In the genomic region with DNA sequence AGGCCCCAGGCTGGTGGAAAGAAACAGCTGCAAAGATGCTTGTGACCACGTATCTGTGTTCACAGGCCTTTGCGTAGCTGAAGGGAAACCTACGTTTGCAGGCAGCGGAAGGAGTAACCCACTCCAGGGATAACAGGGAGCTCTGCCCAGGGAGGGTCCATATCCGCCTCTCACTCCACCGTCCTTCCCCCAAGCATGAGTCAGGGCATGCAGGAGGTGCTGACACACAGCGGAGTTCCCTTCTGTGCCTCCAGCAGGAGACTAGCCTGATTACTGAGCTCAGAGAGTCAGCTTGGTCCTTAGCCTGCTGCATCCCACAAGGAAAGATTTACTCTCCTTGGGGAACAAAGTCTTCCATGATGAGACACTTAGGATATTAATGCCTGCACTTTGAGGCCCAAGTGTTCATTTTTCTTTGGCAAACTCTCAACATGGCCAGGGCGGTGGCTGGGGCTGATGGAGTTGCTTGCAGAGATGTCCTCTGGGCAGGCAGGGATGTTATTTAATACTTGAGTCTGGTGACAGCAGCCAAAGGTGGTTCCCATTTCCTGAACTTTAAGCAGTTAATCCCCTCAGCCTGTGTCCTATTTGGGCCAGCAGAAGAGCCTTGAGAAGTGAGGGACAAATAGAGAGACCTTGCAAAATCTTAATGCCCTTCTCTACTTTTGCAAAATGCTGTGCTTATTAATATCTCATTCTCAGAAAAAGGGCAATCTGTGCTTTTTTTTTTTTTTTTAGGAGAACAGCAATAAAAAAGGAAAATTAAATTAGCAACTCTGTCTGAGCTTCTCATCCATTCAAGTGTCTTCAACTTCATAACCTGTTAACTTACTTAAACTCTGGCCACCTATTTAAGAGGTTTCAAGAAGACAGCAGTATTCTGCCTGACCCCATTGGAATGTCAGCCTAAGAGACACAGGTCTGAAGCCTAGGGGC, we compare ENCODE assay signal across 14 cellular contexts.
DNase-seq lines count a peak whose midpoint lies in the region; ATAC-seq and TF ChIP-seq lines count a peak whose summit lies in the region.
"Had no signal": no experiment of that assay in that cellular context is flagged by ENCODE, and none has a peak within 500 bp of the region (broad histone marks: within the 10 kb centered on the region; RNA-seq: fewer than 3 reads in every experiment).

No MANE protein-coding gene starts in this region.

- H3K4me1 ChIP-seq in psoas muscle: peaks cover 40% of the 10 kb centered on the region
- H3K4me1 ChIP-seq: SJSA1 had no signal

- intact Hi-C loops in psoas muscle (cut with DNase I) (no loop called here), left colon (cut with DNase I, micrococcal nuclease) (no loop called here)

- 25 to 54% (median 33%) methylated on average over 8 of the region's 8 CpGs for WGBS in psoas muscle, 3 donors

- H3K9me3 ChIP-seq in psoas muscle: no peaks in the 10 kb centered on the region

- H3K4me3 ChIP-seq in fibroblast of mammary gland (ENCODE audit: control insufficient read depth, low read depth, low read length) (no peak overlapping the region), psoas muscle (no peak overlapping the region)
- H3K4me3 ChIP-seq: SJSA1 had no signal

- no peaks in the 10 kb centered on the region for H3K27me3 ChIP-seq in psoas muscle (ENCODE audit: insufficient read depth in 3 of 3, low read length in 2 of 3)

- ATAC-seq in psoas muscle (peak; percentile 73 to 88 (median 86)), left colon (no peak), GM19035 (IDR thresholded peaks at IDR 0.05; ENCODE audit: unreplicated experiment) (no peak)
- ATAC-seq: activated CD8-positive, alpha-beta memory T cell treated with anti-CD3 and anti-CD28 coated beads, Interleukin-2, amount 10 ng/mL, durations not matched to agents 7 days and 5 days; CD8-positive, alpha-beta T cell; naive thymus-derived CD4-positive, alpha-beta T cell had no signal

- H3K27ac ChIP-seq in psoas muscle: peak overlapping the region; percentile 78
- H3K27ac ChIP-seq: SJSA1 had no signal

- TF ChIP-seq CTCF in fibroblast of mammary gland (conservative IDR thresholded peaks at IDR 0.05; ENCODE audit: control insufficient read depth, insufficient read depth, low read depth, low read length) (no peak), psoas muscle (IDR thresholded peaks at IDR 0.05) (no peak)

- DNase-seq in GM04504 (ENCODE audit: low read depth): peak; percentile 14
- DNase-seq in RPMI7951 (ENCODE audit: low read depth): peak; percentile 30
- DNase-seq in fibroblast of mammary gland (ENCODE audit: low read depth): peak; percentile 81
- DNase-seq in psoas muscle: peak; percentile 34 to 69
- DNase-seq in left colon: no peak
- no peak for DNase-seq in cerebellum (ENCODE audit: low spot score)
- DNase-seq in stimulated activated CD4-positive, alpha-beta T cell treated with anti-CD3 and anti-CD28 coated beads, Interleukin-15, amount 100 ng/mL, for 24 hours: no peak
- DNase-seq: activated CD8-positive, alpha-beta memory T cell treated with anti-CD3 and anti-CD28 coated beads, Interleukin-2, amount 10 ng/mL, durations not matched to agents 7 days and 5 days; activated naive CD4-positive, alpha-beta T cell treated with anti-CD3 and anti-CD28 coated beads, Interleukin-2, amount 10 ng/mL, durations not matched to agents 7 days and 5 days; CD8-positive, alpha-beta T cell; cortex of kidney; naive thymus-derived CD4-positive, alpha-beta T cell had no signal

- H3K36me3 ChIP-seq in psoas muscle (ENCODE audit: insufficient read depth in 1 of 2, low read depth in 1 of 2): no peaks in the 10 kb centered on the region
- H3K36me3 ChIP-seq: SJSA1 had no signal

Comparison
In these comparisons a context has a peak if more than half of its experiments do, and no peak if none do; other contexts are left out.
1. DNase-seq: peak in GM04504 (single experiment), RPMI7951 (single experiment), fibroblast of mammary gland (single experiment) and psoas muscle (2 of 2); none in left colon (0 of 2), cerebellum (single experiment) and stimulated activated CD4-positive, alpha-beta T cell treated with anti-CD3 and anti-CD28 coated beads, Interleukin-15, amount 100 ng/mL, for 24 hours (single experiment).
2. ATAC-seq: peak in psoas muscle (4 of 4); none in left colon (single experiment) and GM19035 (single experiment).